10 cellular contexts compared by ENCODE assay signal in the genomic region with DNA sequence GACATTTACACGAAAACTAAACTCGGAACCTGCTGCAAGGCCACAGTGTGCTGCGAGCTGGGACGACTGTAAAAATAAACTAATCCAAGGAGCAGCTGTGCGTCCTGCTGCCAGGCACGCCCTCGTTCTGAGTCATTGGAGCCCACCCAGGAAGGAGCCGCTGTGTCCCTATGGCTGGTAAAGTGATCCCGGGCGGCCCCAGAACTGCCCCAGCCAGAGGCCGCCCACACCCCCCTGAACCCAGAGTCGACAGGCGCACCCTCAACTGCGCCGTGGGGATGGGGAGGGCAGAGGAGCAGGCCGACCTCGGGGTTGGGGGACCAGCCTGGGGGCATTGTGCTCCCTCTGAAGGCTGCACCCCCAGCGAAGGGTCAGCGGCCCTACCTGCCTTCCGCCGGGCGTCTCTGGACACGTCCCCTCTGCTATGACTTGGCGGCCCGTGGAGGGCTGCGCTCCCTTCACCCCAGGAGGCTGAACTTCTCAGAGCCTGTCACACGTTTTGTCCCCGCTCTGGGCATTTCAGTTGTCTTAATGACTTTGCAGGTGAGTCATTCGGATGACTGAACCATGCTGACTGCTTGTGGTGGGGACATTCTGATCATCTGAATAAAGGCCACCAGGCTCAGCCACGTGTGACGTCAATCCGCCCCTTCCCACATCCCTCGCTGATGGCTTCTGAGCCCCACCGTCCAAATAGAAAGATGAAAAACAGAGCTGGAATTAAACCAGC. TPM values are rescaled to one million over a fixed set of nuclear protein-coding genes. Genes with fewer than 3 reads are reported as not detected.
DNase-seq lines count a peak whose midpoint lies in the region; ATAC-seq, FAIRE-seq and TF ChIP-seq lines count a peak whose summit lies in the region.
"Had no signal": no experiment of that assay in that cellular context is flagged by ENCODE, and none has a peak within 500 bp of the region (broad histone marks: within the 10 kb centered on the region; RNA-seq: fewer than 3 reads in every experiment).

No MANE protein-coding gene starts in this region.

- no peaks in the 10 kb centered on the region for H3K36me3 Mint-ChIP-seq in activated CD4-positive, alpha-beta T cell treated with anti-CD3 and anti-CD28 coated beads, Interleukin-2, amount 10 ng/mL, durations not matched to agents 24 days and 14 days (ENCODE audit: low read depth)

- H3K27ac Mint-ChIP-seq in activated CD4-positive, alpha-beta T cell treated with anti-CD3 and anti-CD28 coated beads, Interleukin-2, amount 10 ng/mL, durations not matched to agents 24 days and 14 days = no peak overlapping the region
- H3K27ac Mint-ChIP-seq: activated CD8-positive, alpha-beta memory T cell treated with anti-CD3 and anti-CD28 coated beads, Interleukin-2, amount 10 ng/mL, durations not matched to agents 7 days and 5 days had no signal

- peak overlapping the region; percentile 36 for H3K4me3 ChIP-seq in SJSA1

- no peak for TF ChIP-seq CTCF in foreskin keratinocyte (conservative IDR thresholded peaks at IDR 0.05)

- H3K27me3 ChIP-seq in SJSA1 (replicated peaks) (no peaks in the 10 kb centered on the region), foreskin keratinocyte (peaks cover 10% of the 10 kb centered on the region)

- no peak overlapping the region for H3K4me3 Mint-ChIP-seq in activated CD4-positive, alpha-beta T cell treated with anti-CD3 and anti-CD28 coated beads, Interleukin-2, amount 10 ng/mL, durations not matched to agents 24 days and 14 days
- H3K4me3 Mint-ChIP-seq: activated CD8-positive, alpha-beta memory T cell treated with anti-CD3 and anti-CD28 coated beads, Interleukin-2, amount 10 ng/mL, durations not matched to agents 7 days and 5 days had no signal

- no peaks in the 10 kb centered on the region for H3K27me3 Mint-ChIP-seq in activated CD4-positive, alpha-beta T cell treated with anti-CD3 and anti-CD28 coated beads, Interleukin-2, amount 10 ng/mL, durations not matched to agents 24 days and 14 days

- peaks cover 33% of the 10 kb centered on the region for H3K36me3 ChIP-seq in SJSA1

- H3K9me3 ChIP-seq in SJSA1 (replicated peaks) = no peaks in the 10 kb centered on the region

- 0 out of 2 replicates have a peak, but pooled peaks have one; percentile 27 for TF ChIP-seq POLR2A in H54 (IDR thresholded peaks at IDR 0.05; ENCODE audit: low read depth, low read length)

- H3K4me1 Mint-ChIP-seq in activated CD4-positive, alpha-beta T cell treated with anti-CD3 and anti-CD28 coated beads, Interleukin-2, amount 10 ng/mL, durations not matched to agents 24 days and 14 days = no peaks in the 10 kb centered on the region
- H3K4me1 Mint-ChIP-seq: activated CD8-positive, alpha-beta memory T cell treated with anti-CD3 and anti-CD28 coated beads, Interleukin-2, amount 10 ng/mL, durations not matched to agents 7 days and 5 days had no signal

- DNase-seq in H54 (ENCODE audit: insufficient read length, low spot score) (peak; percentile 93), SJSA1 (ENCODE audit: low read depth in 1 of 2, low spot score in 2 of 2) (peak; percentile 95 to 97), foreskin keratinocyte (peak in 1 of 2 donors; percentile 15), smooth muscle cell of the brain vasculature (ENCODE audit: low read depth, low spot score) (peak; percentile 49), substantia nigra (lab: John Stamatoyannopoulos, UW) (no peak)
- DNase-seq in activated CD4-positive, alpha-beta T cell treated with anti-CD3 and anti-CD28 coated beads, Interleukin-2, amount 10 ng/mL, durations not matched to agents 24 days and 14 days = no peak
- DNase-seq in activated naive CD4-positive, alpha-beta T cell (lab: John Stamatoyannopoulos, UW) = no peak
- DNase-seq: activated CD8-positive, alpha-beta memory T cell treated with anti-CD3 and anti-CD28 coated beads, Interleukin-2, amount 10 ng/mL, durations not matched to agents 7 days and 5 days had no signal

- intact Hi-C loops in activated CD4-positive, alpha-beta T cell treated with anti-CD3 and anti-CD28 coated beads, Interleukin-2, amount 10 ng/mL, durations not matched to agents 24 days and 14 days (cut with micrococcal nuclease) = no loop called here

- ATAC-seq in foreskin keratinocyte (peak; percentile 13), HG02642 (IDR thresholded peaks at IDR 0.05; ENCODE audit: poor library complexity, unreplicated experiment) (no peak)
- ATAC-seq: activated CD8-positive, alpha-beta memory T cell treated with anti-CD3 and anti-CD28 coated beads, Interleukin-2, amount 10 ng/mL, durations not matched to agents 7 days and 5 days had no signal

- H3K9me3 Mint-ChIP-seq in activated CD4-positive, alpha-beta T cell treated with anti-CD3 and anti-CD28 coated beads, Interleukin-2, amount 10 ng/mL, durations not matched to agents 24 days and 14 days = no peaks in the 10 kb centered on the region

- FAIRE-seq in H54 (lab: Jason Lieb, UNC) = no peak
- FAIRE-seq: islet of Langerhans had no signal

- H3K4me1 ChIP-seq in SJSA1 (replicated peaks) (peaks cover 59% of the 10 kb centered on the region), foreskin keratinocyte (no peaks in the 10 kb centered on the region)

- peak overlapping the region; percentile 100 for H3K27ac ChIP-seq in SJSA1
- H3K27ac ChIP-seq in foreskin keratinocyte = no peak overlapping the region
- H3K27ac ChIP-seq in substantia nigra (ENCODE audit: low read depth, low read length, poor library complexity, severe bottlenecking) = no peak overlapping the region

RNA-seq across cellular contexts. Expression of a gene that starts 42.7 kb away (rescaled TPM):
- 6.3 and 10.5 TPM in 2 replicates for total RNA-seq in SJSA1 (2014; rRNA removed; shearing (Covaris generic))
- total RNA-seq in foreskin keratinocyte = 0.74 and 1.0 TPM in 2 replicates
- polyA plus RNA-seq in foreskin keratinocyte = 0.52 and 0.72 TPM in 2 replicates
- total RNA-seq in activated CD4-positive, alpha-beta T cell treated with anti-CD3 and anti-CD28 coated beads, Interleukin-2, amount 10 ng/mL, durations not matched to agents 24 days and 14 days = 0.62 and 0.86 TPM in 2 replicates

RNA-seq across cellular contexts. Expression of a gene that starts 46.7 kb away (rescaled TPM):
- 0.34 and 0.97 TPM in 2 replicates for total RNA-seq in SJSA1 (2014; rRNA removed; shearing (Covaris generic))
- total RNA-seq in foreskin keratinocyte = 5.0 and 10.6 TPM in 2 replicates
- 5.3 and 11.2 TPM in 2 replicates for polyA plus RNA-seq in foreskin keratinocyte
- total RNA-seq in activated CD4-positive, alpha-beta T cell treated with anti-CD3 and anti-CD28 coated beads, Interleukin-2, amount 10 ng/mL, durations not matched to agents 24 days and 14 days = not detected in 2 replicates
- total RNA-seq: activated CD8-positive, alpha-beta memory T cell treated with anti-CD3 and anti-CD28 coated beads, Interleukin-2, amount 10 ng/mL, durations not matched to agents 7 days and 5 days had no signal

Comparison
In these comparisons a context has a peak if more than half of its experiments do, and no peak if none do; other contexts are left out.
1. DNase-seq: peak in H54 (single experiment), SJSA1 (2 of 2) and smooth muscle cell of the brain vasculature (single experiment); none in activated CD4-positive, alpha-beta T cell treated with anti-CD3 and anti-CD28 coated beads, Interleukin-2, amount 10 ng/mL, durations not matched to agents 24 days and 14 days (single experiment), substantia nigra (0 of 49) and activated naive CD4-positive, alpha-beta T cell (0 of 4).